In the genomic region with DNA sequence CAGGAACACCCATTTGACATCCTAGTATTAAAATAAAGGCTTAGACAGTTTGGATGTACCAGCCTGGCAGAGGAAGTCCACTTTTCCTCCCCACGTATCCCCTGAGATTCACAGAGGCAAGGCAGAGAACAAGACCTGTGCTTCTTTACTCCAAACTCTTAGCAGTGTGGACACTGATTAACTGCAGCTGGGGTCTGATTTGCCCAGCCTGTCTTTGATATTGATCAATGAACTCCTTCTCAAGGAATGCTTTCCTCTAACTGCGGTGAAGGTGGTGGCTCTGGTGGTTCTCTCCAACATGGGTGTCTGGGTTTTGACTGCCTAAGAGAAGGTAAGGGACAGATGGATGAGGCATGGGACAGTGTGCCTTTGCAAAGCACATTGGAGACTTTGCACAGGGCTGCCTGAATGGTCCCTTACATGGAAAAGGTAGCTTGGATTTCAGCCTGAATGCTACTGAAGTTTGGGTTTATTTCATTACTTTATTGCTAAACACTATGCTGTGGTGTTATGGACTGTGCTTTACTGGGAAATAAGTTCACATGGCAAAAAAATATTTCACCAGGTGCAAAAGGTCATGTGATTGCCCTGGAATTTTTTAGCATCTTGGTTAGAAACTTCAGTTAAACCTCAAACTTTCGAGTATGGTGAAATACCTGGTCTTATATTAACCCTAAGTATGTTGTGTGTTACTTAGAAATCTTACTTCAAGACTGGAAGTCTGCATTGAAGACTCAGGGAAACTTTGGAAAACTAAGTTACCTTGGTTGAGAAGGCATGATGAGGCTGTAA, we compare ENCODE assay signal across 14 cellular contexts. TPM values are rescaled to one million over a fixed set of nuclear protein-coding genes. Genes with fewer than 3 reads are reported as not detected.
DNase-seq lines count a peak whose midpoint lies in the region; ATAC-seq, FAIRE-seq and TF ChIP-seq lines count a peak whose summit lies in the region.
"Had no signal": no experiment of that assay in that cellular context is flagged by ENCODE, and none has a peak within 500 bp of the region (broad histone marks: within the 10 kb centered on the region; RNA-seq: fewer than 3 reads in every experiment).

No MANE protein-coding gene starts in this region.

- FAIRE-seq in GM19239 (lab: Jason Lieb, UNC): peak; percentile 92
- FAIRE-seq: colon, TTC549 had no signal

- no peaks in the 10 kb centered on the region for H3K36me3 Mint-ChIP-seq in glutamatergic neuron (ENCODE audit: unreplicated experiment)
- no peaks in the 10 kb centered on the region for H3K36me3 Mint-ChIP-seq in activated CD4-positive, alpha-beta T cell treated with anti-CD3 and anti-CD28 coated beads, Interleukin-2, amount 10 ng/mL, durations not matched to agents 7 days and 5 days (ENCODE audit: low read depth)
- H3K36me3 Mint-ChIP-seq: stimulated activated effector memory CD8-positive, alpha-beta T cell treated with anti-CD3 and anti-CD28 coated beads, Interleukin-12 subunit alpha, Interleukin-12 subunit beta, amount 100 ng/mL, for 72 hours had no signal

- H3K27me3 Mint-ChIP-seq in glutamatergic neuron (ENCODE audit: unreplicated experiment): peaks cover 4% of the 10 kb centered on the region
- H3K27me3 Mint-ChIP-seq in activated CD4-positive, alpha-beta T cell treated with anti-CD3 and anti-CD28 coated beads, Interleukin-2, amount 10 ng/mL, durations not matched to agents 7 days and 5 days: peaks cover 54% of the 10 kb centered on the region

- peak overlapping the region; percentile 80 for H3K4me3 Mint-ChIP-seq in glutamatergic neuron (ENCODE audit: unreplicated experiment)
- H3K4me3 Mint-ChIP-seq in activated CD4-positive, alpha-beta T cell treated with anti-CD3 and anti-CD28 coated beads, Interleukin-2, amount 10 ng/mL, durations not matched to agents 7 days and 5 days: no peak overlapping the region
- H3K4me3 Mint-ChIP-seq: stimulated activated effector memory CD8-positive, alpha-beta T cell treated with anti-CD3 and anti-CD28 coated beads, Interleukin-12 subunit alpha, Interleukin-12 subunit beta, amount 100 ng/mL, for 72 hours had no signal

- H3K4me1 Mint-ChIP-seq in glutamatergic neuron (ENCODE audit: low read depth, unreplicated experiment): peaks cover 32% of the 10 kb centered on the region
- peaks cover 19% of the 10 kb centered on the region for H3K4me1 Mint-ChIP-seq in activated CD4-positive, alpha-beta T cell treated with anti-CD3 and anti-CD28 coated beads, Interleukin-2, amount 10 ng/mL, durations not matched to agents 7 days and 5 days
- H3K4me1 Mint-ChIP-seq: stimulated activated effector memory CD8-positive, alpha-beta T cell treated with anti-CD3 and anti-CD28 coated beads, Interleukin-12 subunit alpha, Interleukin-12 subunit beta, amount 100 ng/mL, for 72 hours had no signal

- H3K27ac Mint-ChIP-seq in glutamatergic neuron (ENCODE audit: unreplicated experiment): no peak overlapping the region
- no peak overlapping the region for H3K27ac Mint-ChIP-seq in activated CD4-positive, alpha-beta T cell treated with anti-CD3 and anti-CD28 coated beads, Interleukin-2, amount 10 ng/mL, durations not matched to agents 7 days and 5 days
- H3K27ac Mint-ChIP-seq: stimulated activated effector memory CD8-positive, alpha-beta T cell treated with anti-CD3 and anti-CD28 coated beads, Interleukin-12 subunit alpha, Interleukin-12 subunit beta, amount 100 ng/mL, for 72 hours had no signal

- peak; percentile 9 for DNase-seq in GF-D8 (lab: John Stamatoyannopoulos, UW)
- DNase-seq in GM19239 (ENCODE audit: insufficient read length, low spot score): no peak
- DNase-seq in glutamatergic neuron: no peak
- DNase-seq in DMS79 treated with DMSO at 0.1 percent for 48 hours (lab: John Stamatoyannopoulos, UW): no peak
- no peak for DNase-seq in activated CD4-positive, alpha-beta T cell treated with anti-CD3 and anti-CD28 coated beads, Interleukin-2, amount 10 ng/mL, durations not matched to agents 7 days and 5 days
- DNase-seq in KG1 (lab: John Stamatoyannopoulos, UW): no peak
- DNase-seq: AML-193, mesendoderm, ovary had no signal

- CTCF ChIA-PET in activated CD4-positive, alpha-beta T cell treated with anti-CD3 and anti-CD28 coated beads, Interleukin-2, amount 10 ng/mL, durations not matched to agents 7 days and 5 days (lab: Charles Lee): no interaction called here

- H3K9me3 Mint-ChIP-seq in glutamatergic neuron (ENCODE audit: unreplicated experiment): peaks cover 4% of the 10 kb centered on the region
- H3K9me3 Mint-ChIP-seq in activated CD4-positive, alpha-beta T cell treated with anti-CD3 and anti-CD28 coated beads, Interleukin-2, amount 10 ng/mL, durations not matched to agents 7 days and 5 days: no peaks in the 10 kb centered on the region
- H3K9me3 Mint-ChIP-seq: stimulated activated effector memory CD8-positive, alpha-beta T cell treated with anti-CD3 and anti-CD28 coated beads, Interleukin-12 subunit alpha, Interleukin-12 subunit beta, amount 100 ng/mL, for 72 hours had no signal

- POLR2A ChIA-PET in activated CD4-positive, alpha-beta T cell treated with anti-CD3 and anti-CD28 coated beads, Interleukin-2, amount 10 ng/mL, durations not matched to agents 7 days and 5 days (lab: Charles Lee): no interaction called here

- ATAC-seq in HG02938 (IDR thresholded peaks at IDR 0.05; ENCODE audit: unreplicated experiment) (peak; percentile 30), HG02970 (IDR thresholded peaks at IDR 0.05; ENCODE audit: low FRiP score, unreplicated experiment) (no peak)
- ATAC-seq: stimulated activated effector memory CD8-positive, alpha-beta T cell treated with anti-CD3 and anti-CD28 coated beads, Interleukin-12 subunit alpha, Interleukin-12 subunit beta, amount 100 ng/mL, for 72 hours had no signal

- no peak for TF ChIP-seq CTCF in glutamatergic neuron (IDR thresholded peaks at IDR 0.05; ENCODE audit: partially characterized antibody, unreplicated experiment)

RNA-seq across cellular contexts. Expression of a gene that starts 1.8 kb away (rescaled TPM):
- 11.7 TPM for total RNA-seq in glutamatergic neuron (ENCODE audit: unreplicated experiment)
- 1 to 10 TPM in 1 of 2 experiments, under 1 TPM in 1; 0.98 to 1.3 TPM for total RNA-seq in activated CD4-positive, alpha-beta T cell treated with anti-CD3 and anti-CD28 coated beads, Interleukin-2, amount 10 ng/mL, durations not matched to agents 7 days and 5 days

RNA-seq across cellular contexts. Expression of a gene that starts 42.6 kb away (rescaled TPM):
- 22.0 TPM for total RNA-seq in glutamatergic neuron (ENCODE audit: unreplicated experiment)
- 10 to 100 TPM; 15.7 to 16.4 TPM for total RNA-seq in activated CD4-positive, alpha-beta T cell treated with anti-CD3 and anti-CD28 coated beads, Interleukin-2, amount 10 ng/mL, durations not matched to agents 7 days and 5 days
